ENCODE assay signal across 18 cellular contexts in genomic region chr1:118914379-118915161, GRCh38.
DNase-seq lines count a peak whose midpoint lies in the region; ATAC-seq and TF ChIP-seq lines count a peak whose summit lies in the region.
"Had no signal": no experiment of that assay in that cellular context is flagged by ENCODE, and none has a peak within 500 bp of the region (broad histone marks: within the 10 kb centered on the region; RNA-seq: fewer than 3 reads in every experiment).

No MANE protein-coding gene starts in this region.

- H3K36me3 Mint-ChIP-seq in activated CD4-positive, alpha-beta memory T cell treated with anti-CD3 and anti-CD28 coated beads for 36 hours, result no peaks in the 10 kb centered on the region

- no peaks in the 10 kb centered on the region for H3K4me1 Mint-ChIP-seq in activated CD4-positive, alpha-beta memory T cell treated with anti-CD3 and anti-CD28 coated beads for 36 hours (ENCODE audit: low read depth)
- H3K4me1 Mint-ChIP-seq: activated CD4-positive, alpha-beta T cell treated with anti-CD3 and anti-CD28 coated beads, Interleukin-2, amount 10 ng/mL, durations not matched to agents 24 days and 14 days had no signal

- H3K27ac Mint-ChIP-seq in activated CD4-positive, alpha-beta memory T cell treated with anti-CD3 and anti-CD28 coated beads for 36 hours, result no peak overlapping the region
- H3K27ac Mint-ChIP-seq: activated CD4-positive, alpha-beta T cell treated with anti-CD3 and anti-CD28 coated beads, Interleukin-2, amount 10 ng/mL, durations not matched to agents 24 days and 14 days; HFFc6 had no signal

- CTCF ChIA-PET in activated CD4-positive, alpha-beta memory T cell treated with anti-CD3 and anti-CD28 coated beads for 36 hours (lab: Charles Lee), result no interaction called here

- no peak for TF ChIP-seq CTCF in epithelial cell of esophagus (IDR thresholded peaks at IDR 0.05; ENCODE audit: insufficient read depth, low read depth, low read length, missing control alignments)

- H3K4me3 Mint-ChIP-seq in activated CD4-positive, alpha-beta memory T cell treated with anti-CD3 and anti-CD28 coated beads for 36 hours, result no peak overlapping the region
- H3K4me3 Mint-ChIP-seq: activated CD4-positive, alpha-beta T cell treated with anti-CD3 and anti-CD28 coated beads, Interleukin-2, amount 10 ng/mL, durations not matched to agents 24 days and 14 days; HFFc6 had no signal

- intact Hi-C loops in activated CD4-positive, alpha-beta memory T cell treated with anti-CD3 and anti-CD28 coated beads for 36 hours (cut with micrococcal nuclease), result no loop called here

- no peaks in the 10 kb centered on the region for H3K27me3 Mint-ChIP-seq in activated CD4-positive, alpha-beta memory T cell treated with anti-CD3 and anti-CD28 coated beads for 36 hours
- H3K27me3 Mint-ChIP-seq: activated CD4-positive, alpha-beta T cell treated with anti-CD3 and anti-CD28 coated beads, Interleukin-2, amount 10 ng/mL, durations not matched to agents 24 days and 14 days had no signal

- no peaks in the 10 kb centered on the region for H3K9me3 Mint-ChIP-seq in activated CD4-positive, alpha-beta memory T cell treated with anti-CD3 and anti-CD28 coated beads for 36 hours
- H3K9me3 Mint-ChIP-seq: activated CD4-positive, alpha-beta T cell treated with anti-CD3 and anti-CD28 coated beads, Interleukin-2, amount 10 ng/mL, durations not matched to agents 24 days and 14 days; HFFc6 had no signal

- ATAC-seq in GM18498 (IDR thresholded peaks at IDR 0.05; ENCODE audit: unreplicated experiment) (peak; percentile 53), GM19468 (IDR thresholded peaks at IDR 0.05; ENCODE audit: extremely low read depth, unreplicated experiment) (peak; percentile 34), HG03135 (IDR thresholded peaks at IDR 0.05; ENCODE audit: unreplicated experiment) (peak; percentile 54), GM21515 (IDR thresholded peaks at IDR 0.05; ENCODE audit: unreplicated experiment) (no peak)
- ATAC-seq: heart right ventricle, K562 had no signal

- DNase-seq in epithelial cell of esophagus (ENCODE audit: low read depth) (peak; percentile 30), NAMALWA (ENCODE audit: low spot score) (no peak)
- DNase-seq in activated CD8-positive, alpha-beta memory T cell treated with anti-CD3 and anti-CD28 coated beads, Interleukin-2, amount 50 U/mL, for 48 hours, result no peak
- no peak for DNase-seq in activated CD4-positive, alpha-beta memory T cell treated with anti-CD3 and anti-CD28 coated beads for 36 hours
- DNase-seq: activated CD4-positive, alpha-beta T cell treated with anti-CD3 and anti-CD28 coated beads, Interleukin-2, amount 10 ng/mL, durations not matched to agents 24 days and 14 days; DMS79; heart right ventricle; HFFc6; mammary epithelial cell; occipital lobe; PC-9 had no signal

- POLR2A ChIA-PET in activated CD4-positive, alpha-beta memory T cell treated with anti-CD3 and anti-CD28 coated beads for 36 hours (lab: Charles Lee), result no interaction called here

- no peak overlapping the region for H3K4me3 ChIP-seq in epithelial cell of esophagus (ENCODE audit: low read length)
- H3K4me3 ChIP-seq: breast epithelium, heart right ventricle, K562, PC-9, vagina had no signal
